Comparison of ENCODE assay signal across 8 cellular contexts in the genomic region with DNA sequence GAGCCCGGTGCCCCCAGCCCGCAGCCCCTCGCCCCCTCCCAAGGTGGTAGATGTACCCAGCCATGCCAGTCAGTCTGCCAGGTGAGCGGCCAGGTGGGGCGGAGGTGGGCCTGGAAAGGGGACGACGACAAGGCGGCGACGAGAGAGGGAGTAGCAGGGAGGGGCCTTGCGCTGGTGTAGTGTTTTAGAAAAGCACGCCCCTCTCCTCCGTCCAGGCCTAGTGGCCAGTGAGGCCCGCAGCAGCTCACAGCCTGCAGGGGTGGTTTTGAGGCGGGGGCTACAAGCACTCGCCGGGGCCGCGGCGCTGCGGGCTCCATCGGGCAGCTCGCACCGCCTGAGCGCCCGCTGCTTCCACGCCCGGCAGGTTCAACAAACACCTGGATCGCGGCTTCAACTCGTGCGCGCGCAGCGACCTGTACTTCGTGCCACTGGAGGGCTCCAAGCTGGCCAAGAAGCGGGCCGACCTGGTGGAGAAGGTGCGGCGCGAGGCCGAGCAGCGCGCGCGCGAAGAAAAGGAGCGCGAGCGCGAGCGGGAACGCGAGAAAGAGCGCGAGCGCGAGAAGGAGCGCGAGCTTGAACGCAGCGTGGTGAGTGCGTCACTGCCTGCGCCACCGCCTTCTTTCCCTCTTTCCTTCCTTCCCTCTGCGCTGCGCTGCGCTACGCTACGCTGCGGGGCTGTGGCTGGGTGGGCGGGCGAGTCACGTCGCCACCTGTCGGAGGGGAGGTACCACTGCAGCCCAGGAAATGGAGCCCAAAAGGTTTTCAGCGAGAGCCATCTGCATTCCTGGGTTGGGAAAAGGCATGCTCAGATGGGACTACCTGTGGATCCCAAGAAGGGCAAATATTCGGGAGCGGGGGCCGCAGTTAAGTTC. TPM values are rescaled to one million over a fixed set of nuclear protein-coding genes. Genes with fewer than 3 reads are reported as not detected.
DNase-seq lines count a peak whose midpoint lies in the region; ATAC-seq, FAIRE-seq and TF ChIP-seq lines count a peak whose summit lies in the region.

No MANE protein-coding gene starts in this region.

- peak overlapping the region; percentile 82 to 97 (median 94) for H3K27ac ChIP-seq in BLaER1 treated with 17β-estradiol and CSF1 and Interleukin-3, amounts not matched to agents 10 nM and 100 nM
- peak overlapping the region; percentile 82 for H3K27ac ChIP-seq in colonic mucosa

- no peaks in the 10 kb centered on the region for H3K9me3 ChIP-seq in BLaER1 treated with 17β-estradiol and CSF1 and Interleukin-3, amounts not matched to agents 10 nM and 100 nM (replicated peaks in 1 of 11)
- H3K9me3 ChIP-seq in colonic mucosa: no peaks in the 10 kb centered on the region

- no peaks in the 10 kb centered on the region for H3K27me3 Mint-ChIP-seq in activated CD4-positive, alpha-beta T cell treated with anti-CD3 and anti-CD28 coated beads, Interleukin-2, amount 10 ng/mL, durations not matched to agents 24 days and 14 days

- H3K4me3 Mint-ChIP-seq in activated CD4-positive, alpha-beta T cell treated with anti-CD3 and anti-CD28 coated beads, Interleukin-2, amount 10 ng/mL, durations not matched to agents 24 days and 14 days: peak overlapping the region; percentile 94

- peak; percentile 100 for FAIRE-seq in GM19239 (lab: Jason Lieb, UNC)

- peaks cover 0 to 38% (median 12%) of the 10 kb centered on the region in 11 experiments; a peak in 9 of 22 replicates for H4K20me1 ChIP-seq in BLaER1 treated with 17β-estradiol and CSF1 and Interleukin-3, amounts not matched to agents 10 nM and 100 nM

- no peaks in the 10 kb centered on the region for H3K9me3 Mint-ChIP-seq in activated CD4-positive, alpha-beta T cell treated with anti-CD3 and anti-CD28 coated beads, Interleukin-2, amount 10 ng/mL, durations not matched to agents 24 days and 14 days

- DNase-seq in GM19239 (ENCODE audit: insufficient read length, low spot score) (peak; percentile 84), NCI-H526 (lab: John Stamatoyannopoulos, UW) (peak; percentile 91 to 98), colonic mucosa (peak; percentile 93), left colon (peak; percentile 92 to 94)
- DNase-seq in activated CD4-positive, alpha-beta T cell treated with anti-CD3 and anti-CD28 coated beads, Interleukin-2, amount 10 ng/mL, durations not matched to agents 24 days and 14 days: peak; percentile 98
- DNase-seq in stimulated activated CD4-positive, alpha-beta T cell treated with anti-CD3 and anti-CD28 coated beads, Interleukin-1b, Interleukin-23, amount 100 ng/mL, for 48 hours: peak; percentile 95

- peaks cover 56 to 81% (median 70%) of the 10 kb centered on the region in 10 experiments for H3K4me1 ChIP-seq in BLaER1 treated with 17β-estradiol and CSF1 and Interleukin-3, amounts not matched to agents 10 nM and 100 nM
- H3K4me1 ChIP-seq in colonic mucosa: peaks cover 5% of the 10 kb centered on the region

- TF ChIP-seq CTCF in colonic mucosa (IDR thresholded peaks at IDR 0.05): peak; percentile 88

- H3K4me1 Mint-ChIP-seq in activated CD4-positive, alpha-beta T cell treated with anti-CD3 and anti-CD28 coated beads, Interleukin-2, amount 10 ng/mL, durations not matched to agents 24 days and 14 days: peaks cover 51% of the 10 kb centered on the region

- ATAC-seq in HG03457 (IDR thresholded peaks at IDR 0.05; ENCODE audit: unreplicated experiment) (peak; percentile 68), left colon (peak; percentile 87)

- peak overlapping the region; percentile 69 to 92 (median 79) for H3K4me3 ChIP-seq in BLaER1 treated with 17β-estradiol and CSF1 and Interleukin-3, amounts not matched to agents 10 nM and 100 nM
- H3K4me3 ChIP-seq in colonic mucosa: peak overlapping the region; percentile 50

- H3K4me2 ChIP-seq in BLaER1 treated with 17β-estradiol and CSF1 and Interleukin-3, amounts not matched to agents 10 nM and 100 nM: peak overlapping the region; percentile 91 to 100 (median 98)

- H3K36me3 ChIP-seq in BLaER1 treated with 17β-estradiol and CSF1 and Interleukin-3, amounts not matched to agents 10 nM and 100 nM: peaks cover 33 to 86% (median 74%) of the 10 kb centered on the region in 11 experiments
- H3K36me3 ChIP-seq in colonic mucosa: no peaks in the 10 kb centered on the region

- no peaks in the 10 kb centered on the region for H3K27me3 ChIP-seq in BLaER1 treated with 17β-estradiol and CSF1 and Interleukin-3, amounts not matched to agents 10 nM and 100 nM
- no peaks in the 10 kb centered on the region for H3K27me3 ChIP-seq in colonic mucosa

- H3K9ac ChIP-seq in BLaER1 treated with 17β-estradiol and CSF1 and Interleukin-3, amounts not matched to agents 10 nM and 100 nM: peak overlapping the region; percentile 87 to 98 (median 97)
- peak overlapping the region; percentile 90 to 92 for H3K9ac ChIP-seq in colonic mucosa (ENCODE audit: low read depth in 2 of 2, low read length in 2 of 2)

- peak overlapping the region; percentile 99 for H3K27ac Mint-ChIP-seq in activated CD4-positive, alpha-beta T cell treated with anti-CD3 and anti-CD28 coated beads, Interleukin-2, amount 10 ng/mL, durations not matched to agents 24 days and 14 days

- H3K36me3 Mint-ChIP-seq in activated CD4-positive, alpha-beta T cell treated with anti-CD3 and anti-CD28 coated beads, Interleukin-2, amount 10 ng/mL, durations not matched to agents 24 days and 14 days (ENCODE audit: low read depth): peaks cover 59% of the 10 kb centered on the region

- intact Hi-C loops in activated CD4-positive, alpha-beta T cell treated with anti-CD3 and anti-CD28 coated beads, Interleukin-2, amount 10 ng/mL, durations not matched to agents 24 days and 14 days (cut with micrococcal nuclease): loop anchor here (1.0 to 5.0 kb wide), 2 partner anchors 13 to 65 kb away; partner anchors contain the start of gene SPSB2
- intact Hi-C loops in colonic mucosa (cut with DNase I) (no loop called here), left colon (cut with DNase I, micrococcal nuclease) (no loop called here)

RNA-seq across cellular contexts. Expression of gene RNU7-1, which starts 5.9 kb away (rescaled TPM):
- total RNA-seq in activated CD4-positive, alpha-beta T cell treated with anti-CD3 and anti-CD28 coated beads, Interleukin-2, amount 10 ng/mL, durations not matched to agents 24 days and 14 days: not detected in 2 replicates
- total RNA-seq in colonic mucosa: not detected
- total RNA-seq in left colon: not detected

RNA-seq across cellular contexts. Expression of gene C12orf57, which starts 6.1 kb away (rescaled TPM):
- total RNA-seq in activated CD4-positive, alpha-beta T cell treated with anti-CD3 and anti-CD28 coated beads, Interleukin-2, amount 10 ng/mL, durations not matched to agents 24 days and 14 days: 168 and 174 TPM in 2 replicates
- total RNA-seq in colonic mucosa: 100 to 1,000 TPM; 114 to 206 TPM
- 100 to 1,000 TPM; 151 to 168 TPM for total RNA-seq in left colon

RNA-seq across cellular contexts. Expression of gene ATN1, which starts 10.0 kb away (rescaled TPM):
- 61.6 and 66.8 TPM in 2 replicates for total RNA-seq in activated CD4-positive, alpha-beta T cell treated with anti-CD3 and anti-CD28 coated beads, Interleukin-2, amount 10 ng/mL, durations not matched to agents 24 days and 14 days
- total RNA-seq in colonic mucosa (100 to 1,000 TPM in 1 of 2 donors, 10 to 100 TPM in 1; 67.5 to 103 TPM), left colon (10 to 100 TPM; 64.6 to 78.9 TPM)

RNA-seq across cellular contexts. Expression of gene PTPN6, which starts 13.4 kb away (rescaled TPM):
- total RNA-seq in activated CD4-positive, alpha-beta T cell treated with anti-CD3 and anti-CD28 coated beads, Interleukin-2, amount 10 ng/mL, durations not matched to agents 24 days and 14 days: 349 and 355 TPM in 2 replicates
- total RNA-seq in colonic mucosa (10 to 100 TPM; 44.8 to 48.1 TPM), left colon (10 to 100 TPM; 40.0 to 43.9 TPM)

RNA-seq across cellular contexts. Expression of gene ENO2, which starts 23.3 kb away (rescaled TPM):
- total RNA-seq in activated CD4-positive, alpha-beta T cell treated with anti-CD3 and anti-CD28 coated beads, Interleukin-2, amount 10 ng/mL, durations not matched to agents 24 days and 14 days: 202 and 206 TPM in 2 replicates
- total RNA-seq in colonic mucosa: 10 to 100 TPM in 1 of 2 donors, 1 to 10 TPM in 1; 7.6 to 15.7 TPM
- 10 to 100 TPM in 1 of 2 donors, 1 to 10 TPM in 1; 3.1 to 10.9 TPM for total RNA-seq in left colon

Comparison
In these comparisons a context has a peak if more than half of its experiments do, and no peak if none do; other contexts are left out.
1. Peak in every context shown above with its lines: DNase-seq, ATAC-seq, H3K4me3 ChIP-seq and H3K27ac ChIP-seq.